9 cellular contexts compared by ENCODE assay signal in the genomic region with DNA sequence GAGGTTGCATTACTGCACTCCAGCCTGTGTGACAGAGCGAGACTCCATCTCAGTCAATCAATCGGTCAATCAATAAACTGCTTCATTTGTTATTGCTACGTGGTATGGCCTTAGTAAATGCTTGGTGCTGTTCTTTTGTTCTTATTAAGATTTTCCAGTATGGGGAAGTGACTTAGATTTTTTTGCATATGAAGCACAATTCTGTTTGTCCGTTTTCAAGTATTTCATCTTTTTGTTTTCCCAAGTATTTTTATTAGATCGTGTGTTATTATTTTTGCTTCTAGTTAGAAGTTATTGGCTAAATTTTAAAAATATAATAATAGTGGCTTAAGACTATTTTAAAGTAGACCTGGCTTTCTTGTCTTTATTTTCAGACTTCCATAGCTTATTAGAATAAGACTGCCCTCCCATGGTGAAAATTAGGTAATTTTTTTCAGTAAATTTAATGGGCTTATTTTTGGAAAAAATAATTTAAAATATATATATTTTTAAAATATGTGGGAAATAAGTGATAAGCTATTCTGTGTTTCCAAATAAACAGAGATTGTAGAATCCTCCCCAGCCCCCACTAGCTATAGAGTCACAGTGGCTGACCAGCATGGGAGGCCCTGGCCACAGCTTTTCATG. TPM values are rescaled to one million over a fixed set of nuclear protein-coding genes. Genes with fewer than 3 reads are reported as not detected.
DNase-seq lines count a peak whose midpoint lies in the region; ATAC-seq and TF ChIP-seq lines count a peak whose summit lies in the region.
"Had no signal": no experiment of that assay in that cellular context is flagged by ENCODE, and none has a peak within 500 bp of the region (broad histone marks: within the 10 kb centered on the region; RNA-seq: fewer than 3 reads in every experiment).

No MANE protein-coding gene starts in this region.

- DNase-seq in DND-41 = no peak
- DNase-seq in MV-4-11 (lab: John Stamatoyannopoulos, UW) = peak; percentile 12
- peak; percentile 44 for DNase-seq in dermis blood vessel endothelial cell
- no peak for DNase-seq in activated T-helper 2 cell treated with anti-CD3 and anti-CD28 coated beads, Interferon-gamma antibody, Interleukin-2, Interleukin-4, amounts not matched to agents 10 μg/mL and 5 μg/mL and 100 μg/mL, durations not matched to agents 14 hours and 24 hours and 36 hours (ENCODE audit: low spot score)
- DNase-seq in stimulated activated naive CD4-positive, alpha-beta T cell treated with Interleukin-2 at 50 U/mL for 16 hours (lab: John Stamatoyannopoulos, UW) = no peak
- DNase-seq in NCI-H1694 (lab: John Stamatoyannopoulos, UW) = no peak
- DNase-seq: activated B cell treated with CpG ODN at 0.5 μM for 24 hours had no signal

- no peak overlapping the region for H3K27ac Mint-ChIP-seq in activated T-helper 2 cell treated with anti-CD3 and anti-CD28 coated beads, Interferon-gamma antibody, Interleukin-2, Interleukin-4, amounts not matched to agents 10 μg/mL and 5 μg/mL and 100 μg/mL, durations not matched to agents 14 hours and 24 hours and 36 hours
- H3K27ac Mint-ChIP-seq: activated B cell treated with CpG ODN at 0.5 μM for 24 hours had no signal

- peaks cover 20% of the 10 kb centered on the region for H3K4me1 Mint-ChIP-seq in activated T-helper 2 cell treated with anti-CD3 and anti-CD28 coated beads, Interferon-gamma antibody, Interleukin-2, Interleukin-4, amounts not matched to agents 10 μg/mL and 5 μg/mL and 100 μg/mL, durations not matched to agents 14 hours and 24 hours and 36 hours (ENCODE audit: low read depth)
- H3K4me1 Mint-ChIP-seq: activated B cell treated with CpG ODN at 0.5 μM for 24 hours had no signal

- no peak overlapping the region for H3K4me3 Mint-ChIP-seq in activated T-helper 2 cell treated with anti-CD3 and anti-CD28 coated beads, Interferon-gamma antibody, Interleukin-2, Interleukin-4, amounts not matched to agents 10 μg/mL and 5 μg/mL and 100 μg/mL, durations not matched to agents 14 hours and 24 hours and 36 hours (ENCODE audit: low read depth)
- H3K4me3 Mint-ChIP-seq: activated B cell treated with CpG ODN at 0.5 μM for 24 hours had no signal

- no peaks in the 10 kb centered on the region for H3K36me3 Mint-ChIP-seq in activated T-helper 2 cell treated with anti-CD3 and anti-CD28 coated beads, Interferon-gamma antibody, Interleukin-2, Interleukin-4, amounts not matched to agents 10 μg/mL and 5 μg/mL and 100 μg/mL, durations not matched to agents 14 hours and 24 hours and 36 hours (ENCODE audit: low read depth)

- no peaks in the 10 kb centered on the region for H3K79me2 ChIP-seq in DND-41 (ENCODE audit: insufficient read depth, low read length)
- H3K79me2 ChIP-seq in parathyroid adenoma = no peaks in the 10 kb centered on the region

- ATAC-seq in DND-41 (ENCODE audit: insufficient read depth, low read depth) = no peak
- ATAC-seq in GM18909 (IDR thresholded peaks at IDR 0.05; ENCODE audit: poor library complexity, unreplicated experiment) = no peak

- H3K4me1 ChIP-seq in DND-41 (ENCODE audit: insufficient read depth, low read length) (no peaks in the 10 kb centered on the region), parathyroid adenoma (no peaks in the 10 kb centered on the region)

- no peak overlapping the region for H3K9ac ChIP-seq in DND-41 (ENCODE audit: low read depth, low read length)
- no peak overlapping the region for H3K9ac ChIP-seq in parathyroid adenoma

- H3K36me3 ChIP-seq in DND-41 (ENCODE audit: insufficient read depth, low read length) (no peaks in the 10 kb centered on the region), parathyroid adenoma (ENCODE audit: control insufficient read depth, insufficient read depth, low read length) (no peaks in the 10 kb centered on the region)

- peak; percentile 12 for TF ChIP-seq CTCF in DND-41 (IDR thresholded peaks at IDR 0.05; ENCODE audit: borderline replicate concordance, extremely low read depth, low read length, poor library complexity, severe bottlenecking)
- TF ChIP-seq CTCF in parathyroid adenoma (IDR thresholded peaks at IDR 0.05) = peak; percentile 11

- H4K20me1 ChIP-seq in DND-41 (ENCODE audit: insufficient read depth, low read length) = no peaks in the 10 kb centered on the region

- H3K4me2 ChIP-seq in DND-41 (ENCODE audit: insufficient read depth, low read length) (no peak overlapping the region), parathyroid adenoma (ENCODE audit: low read length) (no peak overlapping the region)

- no peaks in the 10 kb centered on the region for H3K9me3 ChIP-seq in DND-41 (ENCODE audit: insufficient read depth, low read length, severe bottlenecking)
- H3K9me3 ChIP-seq in parathyroid adenoma (ENCODE audit: control insufficient read depth, low read length) = no peaks in the 10 kb centered on the region

- H2AFZ ChIP-seq in DND-41 (ENCODE audit: low read depth, low read length) (no peak overlapping the region), parathyroid adenoma (no peak overlapping the region)

- H3K27ac ChIP-seq in DND-41 (ENCODE audit: low read length) = no peak overlapping the region
- no peak overlapping the region for H3K27ac ChIP-seq in parathyroid adenoma

- H3K4me3 ChIP-seq in DND-41 (ENCODE audit: low read depth in 1 of 2, low read length in 2 of 2) = no peak overlapping the region
- no peak overlapping the region for H3K4me3 ChIP-seq in parathyroid adenoma (ENCODE audit: low read depth, low read length)

- H3K27me3 Mint-ChIP-seq in activated T-helper 2 cell treated with anti-CD3 and anti-CD28 coated beads, Interferon-gamma antibody, Interleukin-2, Interleukin-4, amounts not matched to agents 10 μg/mL and 5 μg/mL and 100 μg/mL, durations not matched to agents 14 hours and 24 hours and 36 hours (ENCODE audit: low read depth) = no peaks in the 10 kb centered on the region
- H3K27me3 Mint-ChIP-seq: activated B cell treated with CpG ODN at 0.5 μM for 24 hours had no signal

- intact Hi-C loops in activated T-helper 2 cell treated with anti-CD3 and anti-CD28 coated beads, Interferon-gamma antibody, Interleukin-2, Interleukin-4, amounts not matched to agents 10 μg/mL and 5 μg/mL and 100 μg/mL, durations not matched to agents 14 hours and 24 hours and 36 hours (cut with micrococcal nuclease) = loop anchor here (1.0 kb wide), 1 partner anchor 113 kb away; no protein-coding TSS in a partner anchor

- H3K9me3 Mint-ChIP-seq in activated T-helper 2 cell treated with anti-CD3 and anti-CD28 coated beads, Interferon-gamma antibody, Interleukin-2, Interleukin-4, amounts not matched to agents 10 μg/mL and 5 μg/mL and 100 μg/mL, durations not matched to agents 14 hours and 24 hours and 36 hours = no peaks in the 10 kb centered on the region
- H3K9me3 Mint-ChIP-seq: activated B cell treated with CpG ODN at 0.5 μM for 24 hours had no signal

- H3K27me3 ChIP-seq in DND-41 (ENCODE audit: insufficient read depth, low read length, poor library complexity) = no peaks in the 10 kb centered on the region
- no peaks in the 10 kb centered on the region for H3K27me3 ChIP-seq in parathyroid adenoma (ENCODE audit: control insufficient read depth, insufficient read depth, low read length)

RNA-seq across cellular contexts. Expression of gene OMD, which starts 14.7 kb away (rescaled TPM):
- total RNA-seq in dermis blood vessel endothelial cell = under 0.01 and 0.23 TPM in 2 replicates
- not detected in 2 replicates for total RNA-seq in activated T-helper 2 cell treated with anti-CD3 and anti-CD28 coated beads, Interferon-gamma antibody, Interleukin-2, Interleukin-4, amounts not matched to agents 10 μg/mL and 5 μg/mL and 100 μg/mL, durations not matched to agents 14 hours and 24 hours and 36 hours
- total RNA-seq: activated B cell treated with CpG ODN at 0.5 μM for 24 hours had no signal

RNA-seq across cellular contexts. Expression of gene OGN, which starts 34.6 kb away (rescaled TPM):
- total RNA-seq in dermis blood vessel endothelial cell = not detected in 2 replicates
- not detected in 2 replicates for total RNA-seq in activated T-helper 2 cell treated with anti-CD3 and anti-CD28 coated beads, Interferon-gamma antibody, Interleukin-2, Interleukin-4, amounts not matched to agents 10 μg/mL and 5 μg/mL and 100 μg/mL, durations not matched to agents 14 hours and 24 hours and 36 hours
- total RNA-seq: activated B cell treated with CpG ODN at 0.5 μM for 24 hours had no signal

RNA-seq across cellular contexts. Expression of gene ASPN, which starts 43.3 kb away (rescaled TPM):
- total RNA-seq in dermis blood vessel endothelial cell = not detected in 2 replicates
- not detected in 2 replicates for total RNA-seq in activated T-helper 2 cell treated with anti-CD3 and anti-CD28 coated beads, Interferon-gamma antibody, Interleukin-2, Interleukin-4, amounts not matched to agents 10 μg/mL and 5 μg/mL and 100 μg/mL, durations not matched to agents 14 hours and 24 hours and 36 hours
- total RNA-seq: activated B cell treated with CpG ODN at 0.5 μM for 24 hours had no signal

Comparison
In these comparisons a context has a peak if more than half of its experiments do, and no peak if none do; other contexts are left out.
1. DNase-seq: peak in MV-4-11 (single experiment) and dermis blood vessel endothelial cell (single experiment); none in DND-41 (single experiment), activated T-helper 2 cell treated with anti-CD3 and anti-CD28 coated beads, Interferon-gamma antibody, Interleukin-2, Interleukin-4, amounts not matched to agents 10 μg/mL and 5 μg/mL and 100 μg/mL, durations not matched to agents 14 hours and 24 hours and 36 hours (single experiment), stimulated activated naive CD4-positive, alpha-beta T cell treated with Interleukin-2 at 50 U/mL for 16 hours (single experiment) and NCI-H1694 (single experiment).